Comparison of ENCODE assay signal across 8 cellular contexts in genomic region chr4:184453402-184454160, GRCh38. TPM values are rescaled to one million over a fixed set of nuclear protein-coding genes. Genes with fewer than 3 reads are reported as not detected.
DNase-seq lines count a peak whose midpoint lies in the region; ATAC-seq and TF ChIP-seq lines count a peak whose summit lies in the region.

No MANE protein-coding gene starts in this region.

- no peaks in the 10 kb centered on the region for H3K9me3 Mint-ChIP-seq in activated naive CD4-positive, alpha-beta T cell treated with anti-CD3 and anti-CD28 coated beads, Interleukin-2, amount 50 U/mL, for 24 hours

- ATAC-seq in HG02763 (IDR thresholded peaks at IDR 0.05; ENCODE audit: unreplicated experiment) (peak; percentile 50), heart right ventricle (peak in 5 of 8 donors; percentile 36 to 62 (median 53))

- peaks cover under 1% of the 10 kb centered on the region for H3K36me3 Mint-ChIP-seq in activated naive CD4-positive, alpha-beta T cell treated with anti-CD3 and anti-CD28 coated beads, Interleukin-2, amount 50 U/mL, for 24 hours

- 15 to 20% methylated on average over 10 of the region's 10 CpGs for WGBS in heart right ventricle, 2 donors

- H3K27me3 ChIP-seq in heart right ventricle = no peaks in the 10 kb centered on the region
- no peaks in the 10 kb centered on the region for H3K27me3 ChIP-seq in skeletal muscle tissue (ENCODE audit: control insufficient read depth in 3 of 3, insufficient read depth in 3 of 3, low read length in 3 of 3)

- no peak overlapping the region for H3K4me3 ChIP-seq in heart right ventricle
- H3K4me3 ChIP-seq in skeletal muscle tissue (ENCODE audit: low read length in 3 of 3) = peak overlapping the region in 1 of 3 donors; percentile 10

- H3K9ac ChIP-seq in skeletal muscle tissue (ENCODE audit: low read depth in 1 of 3, low read length in 3 of 3) = no peak overlapping the region

- H3K27me3 Mint-ChIP-seq in activated naive CD4-positive, alpha-beta T cell treated with anti-CD3 and anti-CD28 coated beads, Interleukin-2, amount 50 U/mL, for 24 hours = no peaks in the 10 kb centered on the region

- peak overlapping the region; percentile 70 for H3K4me3 Mint-ChIP-seq in activated naive CD4-positive, alpha-beta T cell treated with anti-CD3 and anti-CD28 coated beads, Interleukin-2, amount 50 U/mL, for 24 hours

- intact Hi-C loops in heart right ventricle (cut with DNase I) = no loop called here

- H3K4me1 ChIP-seq in heart right ventricle = peaks cover 5 to 93% (median 84%) of the 10 kb centered on the region in 9 donors
- H3K4me1 ChIP-seq in skeletal muscle tissue (ENCODE audit: control insufficient read depth in 3 of 3, insufficient read depth in 3 of 3, low read length in 3 of 3) = peaks cover 62 to 66% (median 63%) of the 10 kb centered on the region in 3 donors

- H3K27ac Mint-ChIP-seq in activated naive CD4-positive, alpha-beta T cell treated with anti-CD3 and anti-CD28 coated beads, Interleukin-2, amount 50 U/mL, for 24 hours = peak overlapping the region; percentile 89

- DNase-seq in SIG-M5 treated with dmso at 0.1 percent for 504 hours (lab: John Stamatoyannopoulos, UW; ENCODE audit: unreplicated experiment) (peak; percentile 68), SIG-M5 (lab: John Stamatoyannopoulos, UW) (no peak), NCI-H226 (peak; percentile 72), heart right ventricle (peak in 1 of 2 donors; percentile 28), SK-N-DZ (ENCODE audit: low spot score) (no peak)

- H3K4me1 Mint-ChIP-seq in activated naive CD4-positive, alpha-beta T cell treated with anti-CD3 and anti-CD28 coated beads, Interleukin-2, amount 50 U/mL, for 24 hours = peaks cover 89% of the 10 kb centered on the region

- peaks cover 0 to 35% (median 0%) of the 10 kb centered on the region in 9 donors for H3K36me3 ChIP-seq in heart right ventricle
- peaks cover 0 to 7% (median 5%) of the 10 kb centered on the region in 3 donors for H3K36me3 ChIP-seq in skeletal muscle tissue (ENCODE audit: control insufficient read depth in 3 of 3, insufficient read depth in 3 of 3, low read length in 3 of 3)

- peak overlapping the region in 6 of 10 donors; percentile 8 to 84 (median 49) for H3K27ac ChIP-seq in heart right ventricle
- peak overlapping the region; percentile 63 for H3K27ac ChIP-seq in skeletal muscle tissue (ENCODE audit: low read depth, low read length)

- H3K9me3 ChIP-seq in heart right ventricle = no peaks in the 10 kb centered on the region
- no peaks in the 10 kb centered on the region for H3K9me3 ChIP-seq in skeletal muscle tissue (ENCODE audit: control insufficient read depth in 3 of 3, low read length in 3 of 3)

- TF ChIP-seq CTCF in heart right ventricle (IDR thresholded peaks at IDR 0.05) = no peak

RNA-seq across cellular contexts. Expression of gene IRF2, which starts 20.8 kb away (rescaled TPM):
- total RNA-seq in heart right ventricle (10 to 100 TPM; 18.3 to 41.4 (median 29.0) TPM), skeletal muscle tissue (18.8 TPM)
- polyA plus RNA-seq in heart right ventricle = 10 to 100 TPM in 1 of 2 donors, 1 to 10 TPM in 1; 9.3 to 13.0 TPM
- polyA plus RNA-seq in SK-N-DZ (2014; cell fraction: cytosol; rRNA removed) = 2.2 and 4.8 TPM in 2 replicates
- polyA plus RNA-seq in SK-N-DZ (2014; cell fraction: nucleus; rRNA removed) = 2.2 and 2.7 TPM in 2 replicates

Comparison
In these comparisons a context has a peak if more than half of its experiments do, and no peak if none do; other contexts are left out.
1. DNase-seq: peak in SIG-M5 treated with dmso at 0.1 percent for 504 hours (single experiment) and NCI-H226 (single experiment); none in SIG-M5 (single experiment) and SK-N-DZ (single experiment).